ENCODE assay signal across 9 cellular contexts in genomic region chr5:160398806-160399205, GRCh38. TPM values are rescaled to one million over a fixed set of nuclear protein-coding genes. Genes with fewer than 3 reads are reported as not detected.
DNase-seq lines count a peak whose midpoint lies in the region; ATAC-seq, FAIRE-seq and TF ChIP-seq lines count a peak whose summit lies in the region.
"Had no signal": no experiment of that assay in that cellular context is flagged by ENCODE, and none has a peak within 500 bp of the region (broad histone marks: within the 10 kb centered on the region; RNA-seq: fewer than 3 reads in every experiment).

No MANE protein-coding gene starts in this region.

- no peak for TF ChIP-seq POLR2A in GM12891 (IDR thresholded peaks at IDR 0.05; ENCODE audit: low read depth, low read length)

- no peak for DNase-seq in CD4-positive, CD25-positive, alpha-beta regulatory T cell
- DNase-seq in LHCN-M2 (ENCODE audit: low read depth): peak; percentile 22
- DNase-seq in cerebellar cortex (ENCODE audit: low spot score): peak; percentile 9
- DNase-seq in natural killer cell: no peak
- DNase-seq in NCI-H446 (lab: John Stamatoyannopoulos, UW): no peak
- DNase-seq in GM12891 (ENCODE audit: insufficient read length, low spot score): no peak
- DNase-seq in NCI-H1048 (lab: John Stamatoyannopoulos, UW): no peak

- no peak for ATAC-seq in CD4-positive, CD25-positive, alpha-beta regulatory T cell (ENCODE audit: low read depth in 2 of 2)
- ATAC-seq in natural killer cell (no peak), HG03378 (IDR thresholded peaks at IDR 0.05; ENCODE audit: unreplicated experiment) (no peak)

- no peaks in the 10 kb centered on the region for H3K9me3 ChIP-seq in CD4-positive, CD25-positive, alpha-beta regulatory T cell (ENCODE audit: control insufficient read depth in 2 of 2, low read length in 2 of 2)

- H3K4me3 ChIP-seq in CD4-positive, CD25-positive, alpha-beta regulatory T cell (ENCODE audit: low read depth, low read length): no peak overlapping the region

- no peaks in the 10 kb centered on the region for H3K9me3 Mint-ChIP-seq in CD4-positive, CD25-positive, alpha-beta regulatory T cell
- H3K9me3 Mint-ChIP-seq in natural killer cell: no peaks in the 10 kb centered on the region

- peaks cover 8 to 17% (median 13%) of the 10 kb centered on the region in 4 donors for H3K4me1 Mint-ChIP-seq in CD4-positive, CD25-positive, alpha-beta regulatory T cell
- H3K4me1 Mint-ChIP-seq in natural killer cell: peaks cover 19 to 20% of the 10 kb centered on the region in 2 donors

- no peaks in the 10 kb centered on the region for H3K27me3 Mint-ChIP-seq in CD4-positive, CD25-positive, alpha-beta regulatory T cell
- no peaks in the 10 kb centered on the region for H3K27me3 Mint-ChIP-seq in natural killer cell (ENCODE audit: low read depth in 2 of 2)

- no peaks in the 10 kb centered on the region for H3K27me3 ChIP-seq in CD4-positive, CD25-positive, alpha-beta regulatory T cell (ENCODE audit: control insufficient read depth, insufficient read depth, low read length)

- H3K36me3 ChIP-seq in CD4-positive, CD25-positive, alpha-beta regulatory T cell (ENCODE audit: control insufficient read depth, insufficient read depth, low read length): peaks cover 23% of the 10 kb centered on the region

- peak overlapping the region; percentile 91 to 96 (median 92) for H3K4me3 Mint-ChIP-seq in CD4-positive, CD25-positive, alpha-beta regulatory T cell
- peak overlapping the region; percentile 94 for H3K4me3 Mint-ChIP-seq in natural killer cell

- no peak for TF ChIP-seq CTCF in natural killer cell (IDR thresholded peaks at IDR 0.05)

- peaks cover 8% of the 10 kb centered on the region for H3K36me3 Mint-ChIP-seq in CD4-positive, CD25-positive, alpha-beta regulatory T cell
- H3K36me3 Mint-ChIP-seq in natural killer cell: peaks cover 9% of the 10 kb centered on the region

- peaks cover 11% of the 10 kb centered on the region for H3K4me1 ChIP-seq in CD4-positive, CD25-positive, alpha-beta regulatory T cell (ENCODE audit: control insufficient read depth, insufficient read depth, low read length, poor library complexity, severe bottlenecking)

- intact Hi-C loops in natural killer cell (cut with micrococcal nuclease): no loop called here

- peak overlapping the region in 1 of 3 donors; percentile 41 for H3K27ac Mint-ChIP-seq in CD4-positive, CD25-positive, alpha-beta regulatory T cell
- H3K27ac Mint-ChIP-seq in natural killer cell: peak overlapping the region; percentile 85 to 88

- H3K27ac ChIP-seq in CD4-positive, CD25-positive, alpha-beta regulatory T cell (ENCODE audit: insufficient read depth, low read length, poor library complexity, severe bottlenecking): no peak overlapping the region

- FAIRE-seq in GM12891 (lab: Jason Lieb, UNC): no peak
- FAIRE-seq: TTC549 had no signal

TF ChIP-seq in GM12891, 5 proteins besides CTCF, POLR2A, EP300 and RAD21:
- TF ChIP-seq POLR2AphosphoS5 (IDR thresholded peaks at IDR 0.05; ENCODE audit: low read depth, low read length): no peak
- TF ChIP-seq POU2F2 (IDR thresholded peaks at IDR 0.05; ENCODE audit: low read depth, low read length): no peak

RNA-seq across cellular contexts. Expression of gene FAM200C, which starts 1.0 kb away (rescaled TPM):
- total RNA-seq in CD4-positive, CD25-positive, alpha-beta regulatory T cell: not detected
- under 1 TPM; 0.17 to 0.37 (median 0.35) TPM for polyA plus RNA-seq in CD4-positive, CD25-positive, alpha-beta regulatory T cell
- 5.6 and 6.1 TPM in 2 replicates for total RNA-seq in LHCN-M2 (2014; rRNA removed)
- 1.5 TPM for polyA plus RNA-seq in LHCN-M2 (2012)
- total RNA-seq in natural killer cell: under 1 TPM; 0.28 to 0.57 (median 0.33) TPM
- polyA plus RNA-seq in GM12891 (2012; ENCODE audit: low read depth, missing spikeins): 1.0 TPM

RNA-seq across cellular contexts. Expression of gene SLU7, which starts 20.1 kb away (rescaled TPM):
- total RNA-seq in CD4-positive, CD25-positive, alpha-beta regulatory T cell: 106 TPM
- polyA plus RNA-seq in CD4-positive, CD25-positive, alpha-beta regulatory T cell: 100 to 1,000 TPM in 2 of 4 donors, 10 to 100 TPM in 2; 69.8 to 115 (median 93.3) TPM
- total RNA-seq in LHCN-M2 (2014; rRNA removed): 44.5 and 56.9 TPM in 2 replicates
- 32.2 TPM for polyA plus RNA-seq in LHCN-M2 (2012)
- total RNA-seq in natural killer cell: 100 to 1,000 TPM; 114 to 143 (median 118) TPM
- 57.3 TPM for polyA plus RNA-seq in GM12891 (2012; ENCODE audit: low read depth, missing spikeins)

RNA-seq across cellular contexts. Expression of gene PTTG1, which starts 22.8 kb away (rescaled TPM):
- 44.5 TPM for total RNA-seq in CD4-positive, CD25-positive, alpha-beta regulatory T cell
- 100 to 1,000 TPM in 3 of 4 donors, 10 to 100 TPM in 1; 87.8 to 148 (median 108) TPM for polyA plus RNA-seq in CD4-positive, CD25-positive, alpha-beta regulatory T cell
- total RNA-seq in LHCN-M2 (2014; rRNA removed) (235 and 291 TPM in 2 replicates), natural killer cell (10 to 100 TPM; 11.7 to 14.8 (median 12.1) TPM)
- 188 TPM for polyA plus RNA-seq in LHCN-M2 (2012)
- polyA plus RNA-seq in GM12891 (2012; ENCODE audit: low read depth, missing spikeins): 176 TPM

RNA-seq across cellular contexts. Expression of gene C1QTNF2, which starts 28.4 kb away (rescaled TPM):
- not detected for total RNA-seq in CD4-positive, CD25-positive, alpha-beta regulatory T cell
- not detected for polyA plus RNA-seq in CD4-positive, CD25-positive, alpha-beta regulatory T cell
- total RNA-seq in LHCN-M2 (2014; rRNA removed) (2.4 and 2.5 TPM in 2 replicates), natural killer cell (not detected)
- polyA plus RNA-seq in LHCN-M2 (2012): 4.8 TPM
- not detected for polyA plus RNA-seq in GM12891 (2012; ENCODE audit: low read depth, missing spikeins)

Comparison
In these comparisons a context has a peak if more than half of its experiments do, and no peak if none do; other contexts are left out.
1. DNase-seq: peak in LHCN-M2 (single experiment) and cerebellar cortex (single experiment); none in CD4-positive, CD25-positive, alpha-beta regulatory T cell (0 of 3), natural killer cell (single experiment), NCI-H446 (0 of 2), GM12891 (single experiment) and NCI-H1048 (single experiment).